Comparison of ENCODE assay signal across 8 cellular contexts in the genomic region with DNA sequence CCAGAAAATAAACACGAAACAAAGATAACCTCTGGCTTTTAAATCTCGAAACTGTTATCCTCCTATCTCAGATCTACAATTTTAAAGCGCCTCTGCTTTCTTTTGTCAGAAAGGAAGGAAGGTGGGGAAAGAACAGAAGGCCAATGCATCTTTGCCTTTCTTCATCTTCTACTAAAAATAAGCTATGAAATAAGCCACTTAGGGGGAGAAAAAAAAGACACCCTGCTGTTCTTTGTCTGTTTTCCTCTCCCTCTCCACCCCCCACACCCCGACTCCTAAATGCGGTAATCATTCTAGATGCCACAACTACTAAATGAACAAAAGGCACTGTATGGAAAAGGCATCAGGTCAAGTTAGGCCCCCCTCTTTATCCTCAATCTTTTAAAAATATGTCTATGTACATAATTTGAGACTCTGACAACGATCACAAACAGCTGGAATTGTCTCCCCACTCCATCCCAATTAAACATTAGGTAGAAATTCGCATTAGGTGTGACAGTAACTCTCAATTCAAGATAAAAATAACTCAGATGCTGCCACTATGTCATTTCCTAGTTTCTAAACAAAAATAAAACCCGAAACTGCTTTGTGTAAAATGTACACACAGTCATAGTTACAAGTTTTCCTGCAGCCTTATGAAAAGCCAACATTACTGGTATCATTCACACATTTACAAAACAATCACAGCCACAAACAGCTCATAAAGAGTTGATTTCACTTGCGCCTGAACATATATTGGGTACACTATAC.
A peak's percentile ranks its signal among the peaks of the same experiment; 100 is the strongest.
DNase-seq lines count a peak whose midpoint lies in the region; ATAC-seq and TF ChIP-seq lines count a peak whose summit lies in the region.

No MANE protein-coding gene starts in this region.

- peaks cover 11 to 15% of the 10 kb centered on the region in 2 donors for H3K4me1 Mint-ChIP-seq in stimulated activated naive B cell treated with anti-CD40 and anti-IgM and Interleukin-4, amounts not matched to agents 10 μg/mL and 1 μg/mL and 100 μg/mL, for 72 hours

- TF ChIP-seq CTCF in RWPE2 (IDR thresholded peaks at IDR 0.05; ENCODE audit: poor library complexity, severe bottlenecking): no peak

- ATAC-seq in GM21529 (IDR thresholded peaks at IDR 0.05; ENCODE audit: unreplicated experiment): peak; percentile 29
- ATAC-seq in RWPE2 (ENCODE audit: low read depth): no peak
- no peak for ATAC-seq in GM21515 (IDR thresholded peaks at IDR 0.05; ENCODE audit: unreplicated experiment)
- ATAC-seq in GM21360 (IDR thresholded peaks at IDR 0.05; ENCODE audit: unreplicated experiment): no peak
- no peak for ATAC-seq in stimulated activated naive B cell treated with anti-CD40 and anti-IgM and Interleukin-4, amounts not matched to agents 10 μg/mL and 1 μg/mL and 100 μg/mL, for 72 hours (replicated peaks)

- no peaks in the 10 kb centered on the region for H3K27me3 ChIP-seq in RWPE2 (ENCODE audit: insufficient read depth, poor library complexity, severe bottlenecking)
- H3K27me3 ChIP-seq in iPS DF 6.9 (ENCODE audit: control insufficient read depth, insufficient read depth, low read length): no peaks in the 10 kb centered on the region

- peaks cover 13% of the 10 kb centered on the region for H3K4me1 ChIP-seq in RWPE2 (ENCODE audit: insufficient read depth, poor library complexity, severe bottlenecking)
- H3K4me1 ChIP-seq in iPS DF 6.9 (ENCODE audit: control insufficient read depth, insufficient read depth, low read length): peaks cover 3% of the 10 kb centered on the region; the same call in 1 of the 2 replicates

- peak overlapping the region; percentile 95 for H3K4me3 ChIP-seq in RWPE2 (ENCODE audit: severe bottlenecking)
- H3K4me3 ChIP-seq in iPS DF 6.9 (ENCODE audit: low read length): peak overlapping the region; percentile 5; the same call in 1 of the 2 replicates

- peak; percentile 34 for DNase-seq in COLO829 (ENCODE audit: low spot score)
- DNase-seq in RWPE2 (ENCODE audit: low spot score): no peak
- no peak for DNase-seq in iPS DF 6.9 (ENCODE audit: low read depth, low spot score)
- DNase-seq in substantia nigra (lab: John Stamatoyannopoulos, UW): peak in 4 of 49 donors; percentile 1 to 15 (median 6)
- no peak for DNase-seq in stimulated activated naive B cell treated with anti-CD40 and anti-IgM and Interleukin-4, amounts not matched to agents 10 μg/mL and 1 μg/mL and 100 μg/mL, for 72 hours

- H3K9me3 ChIP-seq in RWPE2 (ENCODE audit: severe bottlenecking) (no peaks in the 10 kb centered on the region), iPS DF 6.9 (ENCODE audit: control insufficient read depth, insufficient read depth, low read length) (no peaks in the 10 kb centered on the region)

- H3K36me3 Mint-ChIP-seq in stimulated activated naive B cell treated with anti-CD40 and anti-IgM and Interleukin-4, amounts not matched to agents 10 μg/mL and 1 μg/mL and 100 μg/mL, for 72 hours: peaks cover 4 to 5% of the 10 kb centered on the region in 2 donors

- H3K27ac ChIP-seq in RWPE2 (ENCODE audit: poor library complexity, severe bottlenecking) (peak overlapping the region; percentile 96), iPS DF 6.9 (ENCODE audit: low read length) (peak overlapping the region; percentile 73), substantia nigra (ENCODE audit: low read depth, low read length, poor library complexity, severe bottlenecking) (peak overlapping the region; percentile 86)

- no peak overlapping the region for H3K27ac Mint-ChIP-seq in stimulated activated naive B cell treated with anti-CD40 and anti-IgM and Interleukin-4, amounts not matched to agents 10 μg/mL and 1 μg/mL and 100 μg/mL, for 72 hours

- no peak overlapping the region for H3K4me3 Mint-ChIP-seq in stimulated activated naive B cell treated with anti-CD40 and anti-IgM and Interleukin-4, amounts not matched to agents 10 μg/mL and 1 μg/mL and 100 μg/mL, for 72 hours

- WGBS in iPS DF 6.9 (ENCODE audit: insufficient coverage, insufficient read length): no CpG with 5 or more reads among the region's 9 CpGs

- H3K36me3 ChIP-seq in RWPE2 (ENCODE audit: low read depth) (peaks cover 24% of the 10 kb centered on the region), iPS DF 6.9 (ENCODE audit: control insufficient read depth, insufficient read depth, low read length) (peaks cover 3% of the 10 kb centered on the region)

- H3K9me3 Mint-ChIP-seq in stimulated activated naive B cell treated with anti-CD40 and anti-IgM and Interleukin-4, amounts not matched to agents 10 μg/mL and 1 μg/mL and 100 μg/mL, for 72 hours: no peaks in the 10 kb centered on the region

- no peaks in the 10 kb centered on the region for H3K27me3 Mint-ChIP-seq in stimulated activated naive B cell treated with anti-CD40 and anti-IgM and Interleukin-4, amounts not matched to agents 10 μg/mL and 1 μg/mL and 100 μg/mL, for 72 hours
